ENCODE assay signal across 16 cellular contexts in genomic region chr9:100673249-100673648, GRCh38.
DNase-seq lines count a peak whose midpoint lies in the region; TF ChIP-seq lines count a peak whose summit lies in the region.
"Had no signal": no experiment of that assay in that cellular context is flagged by ENCODE, and none has a peak within 500 bp of the region (broad histone marks: within the 10 kb centered on the region; RNA-seq: fewer than 3 reads in every experiment).

No MANE protein-coding gene starts in this region.

- H3K36me3 Mint-ChIP-seq in nephron (ENCODE audit: low read depth) (no peaks in the 10 kb centered on the region), chondrocyte (ENCODE audit: low read depth) (no peaks in the 10 kb centered on the region)
- H3K36me3 Mint-ChIP-seq: CD8-positive, alpha-beta T cell had no signal

- H3K27ac ChIP-seq in WERI-Rb-1, result peak overlapping the region; percentile 59
- H3K27ac ChIP-seq: BLaER1 treated with 17β-estradiol and CSF1 and Interleukin-3, amounts not matched to agents 10 nM and 100 nM; HL-60 had no signal

- H3K4me3 Mint-ChIP-seq in nephron, result no peak overlapping the region
- no peak overlapping the region for H3K4me3 Mint-ChIP-seq in chondrocyte (ENCODE audit: unreplicated experiment)
- H3K4me3 Mint-ChIP-seq: B cell; CD8-positive, alpha-beta T cell; GM23338; HFFc6 had no signal

- H3K27me3 ChIP-seq in WERI-Rb-1 (ENCODE audit: insufficient read depth, low read depth, severe bottlenecking), result no peaks in the 10 kb centered on the region
- H3K27me3 ChIP-seq: BLaER1 treated with 17β-estradiol and CSF1 and Interleukin-3, amounts not matched to agents 10 nM and 100 nM had no signal

- H3K4me1 Mint-ChIP-seq in nephron (peaks cover 54% of the 10 kb centered on the region), chondrocyte (ENCODE audit: low read depth) (no peaks in the 10 kb centered on the region)
- H3K4me1 Mint-ChIP-seq: B cell had no signal

- no peaks in the 10 kb centered on the region for H3K36me3 ChIP-seq in WERI-Rb-1
- H3K36me3 ChIP-seq: BLaER1 treated with 17β-estradiol and CSF1 and Interleukin-3, amounts not matched to agents 10 nM and 100 nM had no signal

- no peak overlapping the region for H3K4me3 ChIP-seq in WERI-Rb-1 (ENCODE audit: low read depth, low read length)
- H3K4me3 ChIP-seq: BLaER1 treated with 17β-estradiol and CSF1 and Interleukin-3, amounts not matched to agents 10 nM and 100 nM; GM23338 had no signal

- peak overlapping the region; percentile 12 to 48 (median 20) for H3K27ac Mint-ChIP-seq in nephron
- no peak overlapping the region for H3K27ac Mint-ChIP-seq in chondrocyte (ENCODE audit: unreplicated experiment)
- H3K27ac Mint-ChIP-seq: B cell; CD8-positive, alpha-beta T cell; HFFc6 had no signal

- DNase-seq in NCI-H2171 treated with DMSO at 0.1 percent for 48 hours (lab: John Stamatoyannopoulos, UW), result peak; percentile 26
- DNase-seq in NCI-H2171 (lab: John Stamatoyannopoulos, UW), result no peak
- DNase-seq in NCI-H2227 treated with DMSO at 0.1 percent for 48 hours (lab: John Stamatoyannopoulos, UW), result peak; percentile 68
- DNase-seq in WERI-Rb-1, result peak; percentile 76
- DNase-seq in GM10266 (ENCODE audit: extremely low spot score), result no peak
- no peak for DNase-seq in chondrocyte (ENCODE audit: low spot score)
- DNase-seq: Calu3; CD8-positive, alpha-beta T cell; H7; HFFc6; IMR-90 had no signal

- H3K9me3 ChIP-seq in WERI-Rb-1 (ENCODE audit: severe bottlenecking), result no peaks in the 10 kb centered on the region
- H3K9me3 ChIP-seq: BLaER1 treated with 17β-estradiol and CSF1 and Interleukin-3, amounts not matched to agents 10 nM and 100 nM had no signal

- H3K27me3 Mint-ChIP-seq in nephron (ENCODE audit: low read depth) (peaks cover 4% of the 10 kb centered on the region), chondrocyte (ENCODE audit: low read depth) (peaks cover 23% of the 10 kb centered on the region)
- H3K27me3 Mint-ChIP-seq: B cell had no signal

- TF ChIP-seq CTCF in WERI-Rb-1 (IDR thresholded peaks at IDR 0.05; ENCODE audit: low read depth, low read length) (no peak), nephron (IDR thresholded peaks at IDR 0.05; ENCODE audit: unreplicated experiment in 3 of 3) (no peak), GM10266 (IDR thresholded peaks at IDR 0.05; ENCODE audit: control insufficient read depth, insufficient read depth, low read depth, missing control alignments) (no peak), chondrocyte (IDR thresholded peaks at IDR 0.05) (no peak)

- H3K9me3 Mint-ChIP-seq in nephron (peaks cover 2% of the 10 kb centered on the region), chondrocyte (ENCODE audit: low read depth) (no peaks in the 10 kb centered on the region)
- H3K9me3 Mint-ChIP-seq: CD8-positive, alpha-beta T cell; HFFc6 had no signal

Comparison
In these comparisons a context has a peak if more than half of its experiments do, and no peak if none do; other contexts are left out.
1. DNase-seq: peak in NCI-H2171 treated with DMSO at 0.1 percent for 48 hours (single experiment), NCI-H2227 treated with DMSO at 0.1 percent for 48 hours (single experiment) and WERI-Rb-1 (single experiment); none in NCI-H2171 (single experiment), GM10266 (single experiment) and chondrocyte (single experiment).